Comparison of ENCODE assay signal across 16 cellular contexts in genomic region chr1:11397151-11397902, GRCh38.
"Had no signal": no experiment of that assay in that cellular context is flagged by ENCODE, and none has a peak within 500 bp of the region (broad histone marks: within the 10 kb centered on the region; RNA-seq: fewer than 3 reads in every experiment).

No MANE protein-coding gene starts in this region.

- H3K36me3 Mint-ChIP-seq: naive B cell had no signal

- H3K36me3 ChIP-seq: ascending aorta, breast epithelium, gastroesophageal sphincter, right atrium auricular region, transverse colon had no signal

- H3K27me3 ChIP-seq: ascending aorta, right atrium auricular region had no signal

- H3K27ac Mint-ChIP-seq: activated naive CD4-positive, alpha-beta T cell treated with anti-CD3 and anti-CD28 coated beads for 36 hours; activated T-helper 2 cell treated with anti-CD3 and anti-CD28 coated beads, Interferon-gamma antibody, Interleukin-2, Interleukin-4, amounts not matched to agents 10 μg/mL and 5 μg/mL and 100 μg/mL, durations not matched to agents 14 hours and 24 hours and 36 hours; endodermal cell had no signal

- H3K4me3 ChIP-seq: ascending aorta, breast epithelium, gastroesophageal sphincter, right atrium auricular region, transverse colon had no signal

- H3K4me1 ChIP-seq: ascending aorta, breast epithelium, gastroesophageal sphincter, right atrium auricular region had no signal

- ATAC-seq: gastroesophageal sphincter, left colon had no signal

- H3K9me3 ChIP-seq: right atrium auricular region, transverse colon had no signal

- H3K4me1 Mint-ChIP-seq: endodermal cell had no signal

- H3K9me3 Mint-ChIP-seq: activated naive CD4-positive, alpha-beta T cell treated with anti-CD3 and anti-CD28 coated beads for 36 hours; activated T-helper 2 cell treated with anti-CD3 and anti-CD28 coated beads, Interferon-gamma antibody, Interleukin-2, Interleukin-4, amounts not matched to agents 10 μg/mL and 5 μg/mL and 100 μg/mL, durations not matched to agents 14 hours and 24 hours and 36 hours had no signal

- H3K4me3 Mint-ChIP-seq: activated naive CD4-positive, alpha-beta T cell treated with anti-CD3 and anti-CD28 coated beads for 36 hours; endodermal cell; naive B cell had no signal

- DNase-seq: activated CD4-positive, alpha-beta T cell treated with anti-CD3 and anti-CD28 coated beads for 1 hour; activated CD4-positive, alpha-beta T cell treated with anti-CD3 and anti-CD28 coated beads, Interleukin-2, amount 50 U/mL, for 4 hours; activated naive CD4-positive, alpha-beta T cell treated with anti-CD3 and anti-CD28 coated beads for 36 hours; endodermal cell; left colon; naive B cell; nucleus accumbens; stimulated activated CD4-positive, alpha-beta T cell treated with anti-CD3 and anti-CD28 coated beads, Interleukin-15, amount 100 ng/mL, for 24 hours; stimulated activated CD4-positive, alpha-beta T cell treated with anti-CD3 and anti-CD28 coated beads, Interleukin-4, amount 100 ng/mL, for 1 hour; stimulated activated naive CD4-positive, alpha-beta T cell; transverse colon had no signal
